Comparison of ENCODE assay signal across 15 cellular contexts in genomic region chr2:195486520-195486919, GRCh38.
A peak's percentile ranks its signal among the peaks of the same experiment; 100 is the strongest.
DNase-seq lines count a peak whose midpoint lies in the region; ATAC-seq, FAIRE-seq and TF ChIP-seq lines count a peak whose summit lies in the region.
"Had no signal": no experiment of that assay in that cellular context is flagged by ENCODE, and none has a peak within 500 bp of the region (broad histone marks: within the 10 kb centered on the region; RNA-seq: fewer than 3 reads in every experiment).

No MANE protein-coding gene starts in this region.

- no peaks in the 10 kb centered on the region for H3K36me3 ChIP-seq in BLaER1 treated with 17β-estradiol and CSF1 and Interleukin-3, amounts not matched to agents 10 nM and 100 nM
- H3K36me3 ChIP-seq in MM.1S (replicated peaks; ENCODE audit: insufficient read depth, low read length) (no peaks in the 10 kb centered on the region), astrocyte (ENCODE audit: insufficient read depth, low read length) (no peaks in the 10 kb centered on the region), GM23338 (ENCODE audit: insufficient read depth) (no peaks in the 10 kb centered on the region)
- H3K36me3 ChIP-seq: sigmoid colon had no signal

- H3K9me2 ChIP-seq in MM.1S (replicated peaks; ENCODE audit: insufficient read depth, low read length) (no peaks in the 10 kb centered on the region), GM23338 (ENCODE audit: insufficient read depth) (peaks cover 9% of the 10 kb centered on the region)

- H3K4me1 Mint-ChIP-seq in astrocyte (ENCODE audit: low read depth, unreplicated experiment) (peaks cover 9% of the 10 kb centered on the region), GM23338 (peaks cover 16% of the 10 kb centered on the region)

- no peak overlapping the region for H3K27ac Mint-ChIP-seq in astrocyte (ENCODE audit: unreplicated experiment)
- H3K27ac Mint-ChIP-seq in GM23338, result no peak overlapping the region

- TF ChIP-seq CTCF in A549 (IDR thresholded peaks at IDR 0.05), result no peak
- no peak for TF ChIP-seq CTCF in MM.1S (IDR thresholded peaks at IDR 0.05; ENCODE audit: low read length)
- TF ChIP-seq CTCF in astrocyte (IDR thresholded peaks at IDR 0.05; ENCODE audit: insufficient read depth, low read depth, low read length), result no peak
- TF ChIP-seq CTCF in GM23338 (conservative IDR thresholded peaks at IDR 0.05; ENCODE audit: low read depth in 2 of 2), result no peak

- no peaks in the 10 kb centered on the region for H3K79me2 ChIP-seq in MM.1S (ENCODE audit: low read length)
- no peaks in the 10 kb centered on the region for H3K79me2 ChIP-seq in astrocyte (ENCODE audit: insufficient read depth, low read length)
- no peaks in the 10 kb centered on the region for H3K79me2 ChIP-seq in GM23338 (replicated peaks; ENCODE audit: insufficient read depth)

- H3F3A ChIP-seq in MM.1S (ENCODE audit: insufficient read depth, low read length) (peaks cover 11% of the 10 kb centered on the region), GM23338 (replicated peaks; ENCODE audit: low read depth) (no peaks in the 10 kb centered on the region)

- H3K4me3 Mint-ChIP-seq in astrocyte (ENCODE audit: unreplicated experiment), result no peak overlapping the region
- no peak overlapping the region for H3K4me3 Mint-ChIP-seq in GM23338

- peak overlapping the region; percentile 70 to 84 for H3K27ac ChIP-seq in A549
- H3K27ac ChIP-seq in BLaER1 treated with 17β-estradiol and CSF1 and Interleukin-3, amounts not matched to agents 10 nM and 100 nM, result peak overlapping the region in 10 of 11 experiments; percentile 1 to 96 (median 88); a peak in 18 of 22 replicates
- peak overlapping the region; percentile 51; the same call in 1 of the 2 replicates for H3K27ac ChIP-seq in MM.1S (ENCODE audit: low read length)
- no peak overlapping the region for H3K27ac ChIP-seq in astrocyte (ENCODE audit: low read depth, low read length)
- H3K27ac ChIP-seq in GM23338 (ENCODE audit: low read depth), result no peak overlapping the region
- H3K27ac ChIP-seq: C4-2B, sigmoid colon had no signal

- DNase-seq in A549 (ENCODE audit: low read depth in 1 of 2, low spot score in 1 of 2) (no peak), MM.1S (no peak), astrocyte (ENCODE audit: low read depth) (peak; percentile 47), GM23338 (ENCODE audit: low spot score) (no peak)
- DNase-seq: NCI-H1092; NCI-H774; sigmoid colon; stimulated activated CD4-positive, alpha-beta T cell treated with anti-CD3 and anti-CD28 coated beads, Interleukin-4, amount 100 ng/mL, for 1 hour; stimulated activated CD8-positive, alpha-beta memory T cell treated with anti-CD3 and anti-CD28 coated beads, Interleukin-4, amount 100 ng/mL, for 48 hours had no signal

- CTCF ChIA-PET in A549 (lab: Yijun Ruan, JAX), result interaction anchor here (1.7 kb wide), 1 partner anchor 11 kb away, joined by 5 read pairs; no protein-coding TSS in a partner anchor

- 68% methylated on average over 2 of the region's 2 CpGs for WGBS in A549 (ENCODE audit: missing lambda C conversion rate)

- peak overlapping the region in 9 of 11 experiments; percentile 33 to 74 (median 68); a peak in 18 of 22 replicates for H3K9ac ChIP-seq in BLaER1 treated with 17β-estradiol and CSF1 and Interleukin-3, amounts not matched to agents 10 nM and 100 nM
- H3K9ac ChIP-seq in MM.1S (ENCODE audit: low read length) (no peak overlapping the region; the same call in 1 of the 2 replicates), astrocyte (ENCODE audit: low read length) (no peak overlapping the region)

- no peak for ATAC-seq in A549
- no peak for ATAC-seq in GM18873 (IDR thresholded peaks at IDR 0.05; ENCODE audit: low FRiP score, unreplicated experiment)
- ATAC-seq in HG02763 (IDR thresholded peaks at IDR 0.05; ENCODE audit: unreplicated experiment), result no peak
- no peak for ATAC-seq in GM23338
- ATAC-seq: esophagus mucosa had no signal

- no peak for TF ChIP-seq RAD21 in A549 (conservative IDR thresholded peaks at IDR 0.05 in 1 of 2, IDR thresholded peaks at IDR 0.05 in 1 of 2)

- H3K4me3 ChIP-seq in A549, result no peak overlapping the region
- H3K4me3 ChIP-seq in BLaER1 treated with 17β-estradiol and CSF1 and Interleukin-3, amounts not matched to agents 10 nM and 100 nM, result no peak overlapping the region; a peak in 1 of 20 replicates
- H3K4me3 ChIP-seq in MM.1S (ENCODE audit: low read length), result no peak overlapping the region
- no peak overlapping the region for H3K4me3 ChIP-seq in astrocyte (ENCODE audit: insufficient read depth, low read depth, low read length)
- H3K4me3 ChIP-seq in GM23338, result no peak overlapping the region
- H3K4me3 ChIP-seq: sigmoid colon had no signal

- H2AFZ ChIP-seq in MM.1S (ENCODE audit: low read length), result no peak overlapping the region
- H2AFZ ChIP-seq in astrocyte (ENCODE audit: low read depth, low read length), result no peak overlapping the region
- no peak overlapping the region for H2AFZ ChIP-seq in GM23338

- H3K36me3 Mint-ChIP-seq in astrocyte (ENCODE audit: low read depth, unreplicated experiment) (no peaks in the 10 kb centered on the region), GM23338 (ENCODE audit: low read depth) (no peaks in the 10 kb centered on the region)

- no peaks in the 10 kb centered on the region for H4K20me1 ChIP-seq in BLaER1 treated with 17β-estradiol and CSF1 and Interleukin-3, amounts not matched to agents 10 nM and 100 nM
- H4K20me1 ChIP-seq in MM.1S (ENCODE audit: insufficient read depth, low read length), result no peaks in the 10 kb centered on the region
- H4K20me1 ChIP-seq in astrocyte (ENCODE audit: insufficient read depth, low read length), result no peaks in the 10 kb centered on the region
- no peaks in the 10 kb centered on the region for H4K20me1 ChIP-seq in GM23338 (replicated peaks; ENCODE audit: insufficient read depth)

- no peaks in the 10 kb centered on the region for H3K27me3 Mint-ChIP-seq in astrocyte (ENCODE audit: low read depth, unreplicated experiment)
- no peaks in the 10 kb centered on the region for H3K27me3 Mint-ChIP-seq in GM23338 (ENCODE audit: insufficient read depth, low read depth, poor library complexity)

- no peaks in the 10 kb centered on the region for H3K27me3 ChIP-seq in BLaER1 treated with 17β-estradiol and CSF1 and Interleukin-3, amounts not matched to agents 10 nM and 100 nM
- H3K27me3 ChIP-seq in MM.1S (replicated peaks; ENCODE audit: insufficient read depth, low read length) (no peaks in the 10 kb centered on the region), astrocyte (ENCODE audit: insufficient read depth, low read length) (no peaks in the 10 kb centered on the region), GM23338 (ENCODE audit: insufficient read depth) (no peaks in the 10 kb centered on the region)
- H3K27me3 ChIP-seq: sigmoid colon had no signal

- H3K4me1 ChIP-seq in A549 (peaks cover 21% of the 10 kb centered on the region), MM.1S (ENCODE audit: low read length) (peaks cover 21% of the 10 kb centered on the region), astrocyte (ENCODE audit: insufficient read depth, low read length) (peaks cover 14% of the 10 kb centered on the region), GM23338 (ENCODE audit: insufficient read depth) (peaks cover 8% of the 10 kb centered on the region)
- H3K4me1 ChIP-seq in BLaER1 treated with 17β-estradiol and CSF1 and Interleukin-3, amounts not matched to agents 10 nM and 100 nM, result peaks cover 30 to 65% (median 46%) of the 10 kb centered on the region in 10 experiments
- H3K4me1 ChIP-seq: sigmoid colon had no signal

- H3K9me3 Mint-ChIP-seq in astrocyte (ENCODE audit: unreplicated experiment), result no peaks in the 10 kb centered on the region
- no peaks in the 10 kb centered on the region for H3K9me3 Mint-ChIP-seq in GM23338

- TF ChIP-seq EP300 in A549 (IDR thresholded peaks at IDR 0.05), result no peak

- POLR2A ChIA-PET in A549 (lab: Yijun Ruan, JAX), result interaction anchor here (0.7 kb wide), 1 partner anchor 170 kb away, joined by 4 read pairs; the partner anchor contains the start of gene SLC39A10

- H3K4me2 ChIP-seq in A549 (peak overlapping the region; percentile 72), MM.1S (ENCODE audit: low read depth, low read length) (peak overlapping the region; percentile 47; the same call in 1 of the 2 replicates), astrocyte (ENCODE audit: low read length) (peak overlapping the region; percentile 56), GM23338 (no peak overlapping the region)
- peak overlapping the region; percentile 37 to 78 (median 67); a peak in 21 of 22 replicates for H3K4me2 ChIP-seq in BLaER1 treated with 17β-estradiol and CSF1 and Interleukin-3, amounts not matched to agents 10 nM and 100 nM

- H3K9me3 ChIP-seq in A549 (no peaks in the 10 kb centered on the region), MM.1S (replicated peaks; ENCODE audit: insufficient read depth, low read length) (no peaks in the 10 kb centered on the region), astrocyte (ENCODE audit: insufficient read depth, low read depth, low read length) (no peaks in the 10 kb centered on the region)
- peaks cover 0 to 10% (median 0%) of the 10 kb centered on the region in 11 experiments; a peak in 3 of 22 replicates for H3K9me3 ChIP-seq in BLaER1 treated with 17β-estradiol and CSF1 and Interleukin-3, amounts not matched to agents 10 nM and 100 nM (replicated peaks in 1 of 11)
- H3K9me3 ChIP-seq: sigmoid colon had no signal

- FAIRE-seq in A549 (lab: Jason Lieb, UNC), result no peak
- FAIRE-seq in astrocyte (lab: Jason Lieb, UNC), result no peak
- FAIRE-seq: H1 had no signal

- TF ChIP-seq POLR2A in A549 (IDR thresholded peaks at IDR 0.05; ENCODE audit: low read length), result no peak

TF ChIP-seq in A549, 52 proteins besides CTCF, POLR2A, EP300 and RAD21 (continues in another document):
- TF ChIP-seq NR3C1 (IDR thresholded peaks at IDR 0.05), result no peak

Comparison
In these comparisons a context has a peak if more than half of its experiments do, and no peak if none do; other contexts are left out.
1. H3K27ac ChIP-seq: peak in A549 (2 of 2), BLaER1 treated with 17β-estradiol and CSF1 and Interleukin-3, amounts not matched to agents 10 nM and 100 nM (10 of 11) and MM.1S (single experiment); none in astrocyte (single experiment) and GM23338 (single experiment).
2. H3K9ac ChIP-seq: peak in BLaER1 treated with 17β-estradiol and CSF1 and Interleukin-3, amounts not matched to agents 10 nM and 100 nM (9 of 11); none in MM.1S (single experiment) and astrocyte (single experiment).